Comparison of ENCODE assay signal across 8 cellular contexts in the genomic region with DNA sequence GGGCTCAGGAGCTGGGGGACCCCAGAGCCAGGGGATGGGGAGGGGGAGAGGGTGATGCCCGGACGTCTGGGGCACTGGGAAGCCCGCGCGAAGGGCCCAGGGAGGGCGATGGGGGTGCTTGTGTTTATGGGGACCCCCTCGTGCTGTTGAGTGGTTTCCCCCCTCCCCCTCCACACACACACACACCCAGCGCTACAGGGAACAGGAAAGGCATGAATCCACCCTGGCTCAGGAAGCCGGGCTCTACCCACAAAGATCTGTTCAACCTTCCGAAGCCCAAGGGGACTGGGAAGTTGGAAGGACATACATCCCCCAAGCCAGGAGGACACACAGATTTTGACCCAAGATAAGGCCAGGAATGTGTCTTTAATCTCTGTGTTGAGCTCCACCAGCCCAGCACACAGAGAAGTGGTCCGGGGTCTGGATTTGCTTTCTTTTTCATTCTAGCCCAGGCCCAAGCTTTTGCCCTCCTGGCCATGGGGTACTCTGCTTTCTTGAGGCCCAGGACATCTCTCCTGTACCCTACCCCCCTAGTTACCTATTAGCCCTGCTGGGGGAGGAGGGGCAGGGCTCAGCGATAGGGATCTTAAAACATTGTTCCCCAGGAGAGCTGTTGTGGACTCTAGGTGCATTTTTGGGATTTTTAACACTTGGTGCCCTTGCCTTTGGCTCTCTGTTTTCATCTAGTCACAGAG. TPM values are rescaled to one million over a fixed set of nuclear protein-coding genes. Genes with fewer than 3 reads are reported as not detected.
A peak's percentile ranks its signal among the peaks of the same experiment; 100 is the strongest.
DNase-seq lines count a peak whose midpoint lies in the region; ATAC-seq and TF ChIP-seq lines count a peak whose summit lies in the region.

No MANE protein-coding gene starts in this region.

- no peak for ATAC-seq in central memory CD8-positive, alpha-beta T cell (replicated peaks; ENCODE audit: extremely low read depth, poor library complexity, severe bottlenecking)
- ATAC-seq in GM18519 (IDR thresholded peaks at IDR 0.05; ENCODE audit: low FRiP score, unreplicated experiment), result no peak
- ATAC-seq in HG02610 (IDR thresholded peaks at IDR 0.05; ENCODE audit: unreplicated experiment), result no peak
- ATAC-seq in sciatic nerve, result no peak

- peaks cover 43% of the 10 kb centered on the region for H3K36me3 Mint-ChIP-seq in central memory CD8-positive, alpha-beta T cell (ENCODE audit: insufficient read depth)

- no peak for TF ChIP-seq CTCF in GM12864 (IDR thresholded peaks at IDR 0.05; ENCODE audit: low read depth, low read length, missing control alignments)

- peaks cover 39% of the 10 kb centered on the region for H3K4me1 ChIP-seq in mesodermal cell (ENCODE audit: control insufficient read depth, insufficient read depth, low read length, poor library complexity, severe bottlenecking)

- peak overlapping the region; percentile 90 for H3K4me3 Mint-ChIP-seq in central memory CD8-positive, alpha-beta T cell

- no peaks in the 10 kb centered on the region for H3K27me3 Mint-ChIP-seq in central memory CD8-positive, alpha-beta T cell

- DNase-seq in GM12864 (ENCODE audit: low read depth) (no peak), NCI-H69 (lab: John Stamatoyannopoulos, UW) (peak; percentile 64), sciatic nerve (ENCODE audit: low spot score) (no peak), DMS79 treated with DMSO at 0.1 percent for 48 hours (lab: John Stamatoyannopoulos, UW) (no peak)
- no peak for DNase-seq in central memory CD8-positive, alpha-beta T cell (ENCODE audit: low spot score in 2 of 2)

- peaks cover 62% of the 10 kb centered on the region for H3K4me1 Mint-ChIP-seq in central memory CD8-positive, alpha-beta T cell

- intact Hi-C loops in sciatic nerve (cut with DNase I), result no loop called here

- peak overlapping the region; percentile 92 for H3K27ac Mint-ChIP-seq in central memory CD8-positive, alpha-beta T cell (ENCODE audit: low read depth)

- H3K27ac ChIP-seq in mesodermal cell (ENCODE audit: low read depth, low read length, severe bottlenecking), result peak overlapping the region; percentile 78

- no peaks in the 10 kb centered on the region for H3K9me3 Mint-ChIP-seq in central memory CD8-positive, alpha-beta T cell

- 22 to 44% methylated on average over 2 to 4 of the region's 12 CpGs for WGBS in mesodermal cell (ENCODE audit: insufficient coverage in 2 of 2), 2 experiments

- peaks cover 43% of the 10 kb centered on the region for H3K36me3 ChIP-seq in mesodermal cell (ENCODE audit: control insufficient read depth, insufficient read depth, low read length)

- no peaks in the 10 kb centered on the region for H3K9me3 ChIP-seq in mesodermal cell (ENCODE audit: control insufficient read depth, low read length)

- H3K4me3 ChIP-seq in GM12864 (ENCODE audit: low read depth, low read length) (peak overlapping the region; percentile 83), mesodermal cell (ENCODE audit: extremely low read depth, insufficient read depth, low read length, poor library complexity, severe bottlenecking) (peak overlapping the region; percentile 84)

RNA-seq across cellular contexts. Expression of a gene that starts 1.2 kb away (rescaled TPM):
- 133 TPM for polyA plus RNA-seq in mesodermal cell (2013, experiment 1 of 2)
- 96.3 TPM for polyA plus RNA-seq in mesodermal cell (2013, experiment 2 of 2)
- total RNA-seq in sciatic nerve, result 38.4 TPM

RNA-seq across cellular contexts. Expression of a gene that starts 26.1 kb away (rescaled TPM):
- 7.1 TPM for polyA plus RNA-seq in mesodermal cell (2013, experiment 1 of 2)
- polyA plus RNA-seq in mesodermal cell (2013, experiment 2 of 2), result 5.3 TPM
- total RNA-seq in sciatic nerve, result 15.8 TPM

RNA-seq across cellular contexts. Expression of a gene that starts 41.7 kb away (rescaled TPM):
- 1.4 TPM for polyA plus RNA-seq in mesodermal cell (2013, experiment 1 of 2)
- polyA plus RNA-seq in mesodermal cell (2013, experiment 2 of 2), result 0.71 TPM
- 4.1 TPM for total RNA-seq in sciatic nerve
